In the genomic region with DNA sequence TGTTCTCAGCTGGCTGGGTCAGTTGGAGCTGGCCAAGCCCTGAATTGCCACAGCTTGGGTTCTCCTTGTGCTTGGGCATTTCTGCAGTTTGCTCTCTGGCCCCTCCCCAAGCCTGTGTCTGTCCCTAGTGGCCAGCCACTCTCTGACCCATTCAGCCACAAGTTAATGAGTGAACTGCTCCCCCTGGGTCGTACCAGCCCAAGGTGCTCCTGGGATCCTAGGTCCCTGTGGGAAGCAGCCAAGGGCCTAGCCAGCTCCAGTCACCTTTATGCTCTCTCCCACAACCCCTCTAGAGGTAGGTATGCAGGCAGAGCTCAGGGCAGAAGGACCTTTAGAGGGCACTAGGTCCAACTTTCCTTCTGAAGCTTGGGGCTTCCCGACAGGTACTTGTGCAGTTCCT, we compare ENCODE assay signal across 21 cellular contexts. TPM values are rescaled to one million over a fixed set of nuclear protein-coding genes. Genes with fewer than 3 reads are reported as not detected.
DNase-seq lines count a peak whose midpoint lies in the region; ATAC-seq, FAIRE-seq and TF ChIP-seq lines count a peak whose summit lies in the region.
"Had no signal": no experiment of that assay in that cellular context is flagged by ENCODE, and none has a peak within 500 bp of the region (broad histone marks: within the 10 kb centered on the region; RNA-seq: fewer than 3 reads in every experiment).

No MANE protein-coding gene starts in this region.

- H3K36me3 ChIP-seq in WERI-Rb-1 (no peaks in the 10 kb centered on the region), small intestine (ENCODE audit: control insufficient read depth in 2 of 2, insufficient read depth in 2 of 2, low read length in 2 of 2) (no peaks in the 10 kb centered on the region)
- H3K36me3 ChIP-seq: tibial nerve had no signal

- H3K4me3 Mint-ChIP-seq in HFFc6, result no peak overlapping the region
- H3K4me3 Mint-ChIP-seq: activated naive CD4-positive, alpha-beta T cell treated with anti-CD3 and anti-CD28 coated beads for 36 hours; B cell; immature natural killer cell; stimulated activated naive B cell treated with anti-CD40 and anti-IgM and Interleukin-4, amounts not matched to agents 10 μg/mL and 1 μg/mL and 100 μg/mL, for 72 hours had no signal

- peaks cover 17% of the 10 kb centered on the region for H3K27me3 ChIP-seq in WERI-Rb-1 (ENCODE audit: insufficient read depth, low read depth, severe bottlenecking)
- H3K27me3 ChIP-seq in small intestine (ENCODE audit: control insufficient read depth in 2 of 2, insufficient read depth in 2 of 2, low read length in 2 of 2), result no peaks in the 10 kb centered on the region

- FAIRE-seq in small intestine (lab: Jason Lieb, UNC), result no peak

- H3K27ac Mint-ChIP-seq in HFFc6, result 0 out of 2 replicates have a peak overlapping the region, but pooled peaks have one; percentile 31
- H3K27ac Mint-ChIP-seq: activated naive CD4-positive, alpha-beta T cell treated with anti-CD3 and anti-CD28 coated beads for 36 hours; B cell; immature natural killer cell; stimulated activated naive B cell treated with anti-CD40 and anti-IgM and Interleukin-4, amounts not matched to agents 10 μg/mL and 1 μg/mL and 100 μg/mL, for 72 hours had no signal

- H3K4me3 ChIP-seq in WERI-Rb-1 (ENCODE audit: low read depth, low read length) (no peak overlapping the region), small intestine (ENCODE audit: low read depth in 1 of 2, low read length in 2 of 2) (no peak overlapping the region)
- H3K4me3 ChIP-seq: tibial nerve had no signal

- TF ChIP-seq CTCF in HFFc6 (IDR thresholded peaks at IDR 0.05) (no peak; the same call in 1 of the 2 replicates), WERI-Rb-1 (IDR thresholded peaks at IDR 0.05; ENCODE audit: low read depth, low read length) (0 out of 2 replicates have a peak, but pooled peaks have one; percentile 6)

- H3K9me3 Mint-ChIP-seq in HFFc6, result no peaks in the 10 kb centered on the region
- H3K9me3 Mint-ChIP-seq: activated naive CD4-positive, alpha-beta T cell treated with anti-CD3 and anti-CD28 coated beads for 36 hours; immature natural killer cell; stimulated activated naive B cell treated with anti-CD40 and anti-IgM and Interleukin-4, amounts not matched to agents 10 μg/mL and 1 μg/mL and 100 μg/mL, for 72 hours had no signal

- peak; percentile 78 for ATAC-seq in left lobe of liver
- ATAC-seq: stimulated activated naive B cell treated with anti-CD40 and anti-IgM and Interleukin-4, amounts not matched to agents 10 μg/mL and 1 μg/mL and 100 μg/mL, for 72 hours had no signal

- DNase-seq in HFFc6, result no peak
- no peak for DNase-seq in WERI-Rb-1
- DNase-seq in left lobe of liver (ENCODE audit: low spot score), result peak; percentile 85
- peak; percentile 18 for DNase-seq in small intestine
- DNase-seq in GF-D8 (lab: John Stamatoyannopoulos, UW), result no peak
- no peak for DNase-seq in dedifferentiated amniotic fluid mesenchymal stem cell (ENCODE audit: extremely low spot score)
- DNase-seq in activated T-cell treated with anti-CD3 and anti-CD28 coated beads, Interleukin-2, amount 50 U/mL, for 48 hours, result no peak
- DNase-seq: activated CD4-positive, alpha-beta T cell treated with anti-CD3 and anti-CD28 coated beads, Interleukin-2, amount 50 U/mL, for 48 hours; activated naive CD4-positive, alpha-beta T cell treated with anti-CD3 and anti-CD28 coated beads for 36 hours; effector CD4-positive, alpha-beta T cell; EL; head of caudate nucleus; immature natural killer cell; NCI-H2029; NCI-H446 treated with DMSO at 0.1 percent for 48 hours; stimulated activated CD4-positive, alpha-beta T cell treated with anti-CD3 and anti-CD28 coated beads, Interleukin-15, amount 100 ng/mL, for 24 hours; stimulated activated naive B cell treated with anti-CD40 and anti-IgM and Interleukin-4, amounts not matched to agents 10 μg/mL and 1 μg/mL and 100 μg/mL, for 72 hours had no signal

- no peaks in the 10 kb centered on the region for H3K36me3 Mint-ChIP-seq in HFFc6 (ENCODE audit: low read depth)
- H3K36me3 Mint-ChIP-seq: immature natural killer cell; stimulated activated naive B cell treated with anti-CD40 and anti-IgM and Interleukin-4, amounts not matched to agents 10 μg/mL and 1 μg/mL and 100 μg/mL, for 72 hours had no signal

- H3K9me3 ChIP-seq in WERI-Rb-1 (ENCODE audit: severe bottlenecking), result no peaks in the 10 kb centered on the region
- H3K9me3 ChIP-seq in small intestine (ENCODE audit: control insufficient read depth, low read depth), result no peaks in the 10 kb centered on the region
- H3K9me3 ChIP-seq: tibial nerve had no signal

- H3K27me3 Mint-ChIP-seq in HFFc6 (ENCODE audit: insufficient read depth), result no peaks in the 10 kb centered on the region; the same call in 1 of the 2 replicates

- H3K4me1 Mint-ChIP-seq in HFFc6 (ENCODE audit: low read depth), result peaks cover 51% of the 10 kb centered on the region
- H3K4me1 Mint-ChIP-seq: stimulated activated naive B cell treated with anti-CD40 and anti-IgM and Interleukin-4, amounts not matched to agents 10 μg/mL and 1 μg/mL and 100 μg/mL, for 72 hours had no signal

- no peaks in the 10 kb centered on the region for H3K4me1 ChIP-seq in small intestine (ENCODE audit: control insufficient read depth in 2 of 2, insufficient read depth in 1 of 2, low read depth in 1 of 2, low read length in 1 of 2)

- WGBS in small intestine, 3 donors, result 73 to 79% (median 75%) methylated on average over 2 of the region's 2 CpGs

- H3K27ac ChIP-seq in WERI-Rb-1 (no peak overlapping the region), small intestine (ENCODE audit: low read depth in 1 of 2, low read length in 1 of 2) (peak overlapping the region in 1 of 2 donors; percentile 16)
- H3K27ac ChIP-seq: HL-60, RWPE1 had no signal

RNA-seq across cellular contexts. Expression of a gene that starts 51.5 kb away (rescaled TPM):
- 1 to 10 TPM; 1.9 to 3.6 (median 3.0) TPM for total RNA-seq in HFFc6 (2021; fragmentation: NEBNext Ultra II Directional; extraction: Animal tissue kit (Norgen Biotek cat#: 25700))
- total RNA-seq in left lobe of liver, result 10.6 TPM
- 1 to 10 TPM in 1 of 3 donors, under 1 TPM in 2; 0.67 to 5.6 (median 0.81) TPM for polyA plus RNA-seq in small intestine

Comparison
In these comparisons a context has a peak if more than half of its experiments do, and no peak if none do; other contexts are left out.
1. DNase-seq: peak in left lobe of liver (single experiment) and small intestine (single experiment); none in HFFc6 (single experiment), WERI-Rb-1 (single experiment), GF-D8 (single experiment), dedifferentiated amniotic fluid mesenchymal stem cell (single experiment) and activated T-cell treated with anti-CD3 and anti-CD28 coated beads, Interleukin-2, amount 50 U/mL, for 48 hours (0 of 2).